16 cellular contexts compared by ENCODE assay signal in genomic region chr6:150273457-150274309, GRCh38.
DNase-seq lines count a peak whose midpoint lies in the region; ATAC-seq, FAIRE-seq and TF ChIP-seq lines count a peak whose summit lies in the region.
"Had no signal": no experiment of that assay in that cellular context is flagged by ENCODE, and none has a peak within 500 bp of the region (broad histone marks: within the 10 kb centered on the region; RNA-seq: fewer than 3 reads in every experiment).

No MANE protein-coding gene starts in this region.

- no peaks in the 10 kb centered on the region for H3K36me3 Mint-ChIP-seq in nephron progenitor cell (ENCODE audit: low read depth)

- peaks cover 5% of the 10 kb centered on the region for H3K9me3 Mint-ChIP-seq in nephron progenitor cell
- H3K9me3 Mint-ChIP-seq: activated T-helper 2 cell treated with anti-CD3 and anti-CD28 coated beads, Interferon-gamma antibody, Interleukin-2, Interleukin-4, amounts not matched to agents 10 μg/mL and 5 μg/mL and 100 μg/mL, durations not matched to agents 14 hours and 24 hours and 36 hours had no signal

- no peak overlapping the region for H3K4me3 ChIP-seq in lower lobe of right lung
- no peak overlapping the region for H3K4me3 ChIP-seq in spleen
- H3K4me3 ChIP-seq: GM23338, prostate gland had no signal

- DNase-seq in GM18507 (ENCODE audit: extremely low spot score, insufficient read length, low read depth) (peak; percentile 11), SHP77 (lab: John Stamatoyannopoulos, UW) (peak; percentile 71 to 84), nephron progenitor cell (peak; percentile 76), posterior cingulate gyrus (no peak), DMS114 treated with DMSO at 0.1 percent for 48 hours (lab: John Stamatoyannopoulos, UW; ENCODE audit: unreplicated experiment) (no peak), lower lobe of right lung (no peak), spleen (no peak)
- DNase-seq: Kasumi-1, NCI-H2227 treated with DMSO at 0.1 percent for 48 hours had no signal

- peak; percentile 50 for FAIRE-seq in GM18507 (lab: Jason Lieb, UNC)
- FAIRE-seq: G401.6 had no signal

- no peak for TF ChIP-seq POLR2A in spleen (IDR thresholded peaks at IDR 0.05)

- intact Hi-C loops in posterior cingulate gyrus (cut with DNase I): no loop called here
- intact Hi-C loops in lower lobe of right lung (cut with DNase I): no loop called here
- intact Hi-C loops in spleen (cut with DNase I; ENCODE audit: low total_unique reads): no loop called here

- H3K4me1 Mint-ChIP-seq in nephron progenitor cell: peaks cover 87% of the 10 kb centered on the region
- H3K4me1 Mint-ChIP-seq: GM23338 had no signal

- H3K27me3 ChIP-seq in lower lobe of right lung (ENCODE audit: low read depth): no peaks in the 10 kb centered on the region
- peaks cover 0 to 20% (median 0%) of the 10 kb centered on the region in 7 donors for H3K27me3 ChIP-seq in spleen (replicated peaks in 1 of 7)

- no peaks in the 10 kb centered on the region for H3K4me1 ChIP-seq in lower lobe of right lung
- H3K4me1 ChIP-seq in spleen: no peaks in the 10 kb centered on the region
- H3K4me1 ChIP-seq: prostate gland had no signal

- no peak overlapping the region for H3K4me3 Mint-ChIP-seq in nephron progenitor cell
- H3K4me3 Mint-ChIP-seq: GM23338 had no signal

- no peaks in the 10 kb centered on the region for H3K9me3 ChIP-seq in lower lobe of right lung
- H3K9me3 ChIP-seq in spleen: peaks cover 0 to 4% (median 0%) of the 10 kb centered on the region in 8 donors
- H3K9me3 ChIP-seq: prostate gland had no signal

- H3K27ac Mint-ChIP-seq in nephron progenitor cell: peak overlapping the region; percentile 81
- H3K27ac Mint-ChIP-seq: activated T-helper 2 cell treated with anti-CD3 and anti-CD28 coated beads, Interferon-gamma antibody, Interleukin-2, Interleukin-4, amounts not matched to agents 10 μg/mL and 5 μg/mL and 100 μg/mL, durations not matched to agents 14 hours and 24 hours and 36 hours; GM23338 had no signal

- peaks cover 67% of the 10 kb centered on the region for H3K27me3 Mint-ChIP-seq in nephron progenitor cell (ENCODE audit: low read depth, poor library complexity)

- H3K27ac ChIP-seq in lower lobe of right lung: no peak overlapping the region
- H3K27ac ChIP-seq in spleen: no peak overlapping the region
- H3K27ac ChIP-seq: C4-2B, prostate gland had no signal

- peak; percentile 66 for ATAC-seq in HG02678 (IDR thresholded peaks at IDR 0.05; ENCODE audit: unreplicated experiment)
- no peak for ATAC-seq in lower lobe of right lung
- ATAC-seq: activated CD4-positive, CD25-positive, alpha-beta regulatory T cell treated with anti-CD3 and anti-CD28 coated beads, Interleukin-2, amount 50 U/mL, for 24 hours; GM23338 had no signal

- TF ChIP-seq CTCF in nephron progenitor cell (IDR thresholded peaks at IDR 0.05): no peak
- no peak for TF ChIP-seq CTCF in lower lobe of right lung (IDR thresholded peaks at IDR 0.05)
- no peak for TF ChIP-seq CTCF in spleen (IDR thresholded peaks at IDR 0.05 in 8 of 11, conservative IDR thresholded peaks at IDR 0.05 in 3 of 11)

- no peaks in the 10 kb centered on the region for H3K36me3 ChIP-seq in lower lobe of right lung
- no peaks in the 10 kb centered on the region for H3K36me3 ChIP-seq in spleen
- H3K36me3 ChIP-seq: prostate gland had no signal

- WGBS in spleen, 5 donors: 76 to 87% (median 79%) methylated on average over 13 to 15 of the region's 15 CpGs

Comparison
In these comparisons a context has a peak if more than half of its experiments do, and no peak if none do; other contexts are left out.
1. DNase-seq: peak in GM18507 (single experiment), SHP77 (2 of 2) and nephron progenitor cell (single experiment); none in posterior cingulate gyrus (0 of 10), DMS114 treated with DMSO at 0.1 percent for 48 hours (single experiment), lower lobe of right lung (single experiment) and spleen (single experiment).